9 cellular contexts compared by ENCODE assay signal in the genomic region with DNA sequence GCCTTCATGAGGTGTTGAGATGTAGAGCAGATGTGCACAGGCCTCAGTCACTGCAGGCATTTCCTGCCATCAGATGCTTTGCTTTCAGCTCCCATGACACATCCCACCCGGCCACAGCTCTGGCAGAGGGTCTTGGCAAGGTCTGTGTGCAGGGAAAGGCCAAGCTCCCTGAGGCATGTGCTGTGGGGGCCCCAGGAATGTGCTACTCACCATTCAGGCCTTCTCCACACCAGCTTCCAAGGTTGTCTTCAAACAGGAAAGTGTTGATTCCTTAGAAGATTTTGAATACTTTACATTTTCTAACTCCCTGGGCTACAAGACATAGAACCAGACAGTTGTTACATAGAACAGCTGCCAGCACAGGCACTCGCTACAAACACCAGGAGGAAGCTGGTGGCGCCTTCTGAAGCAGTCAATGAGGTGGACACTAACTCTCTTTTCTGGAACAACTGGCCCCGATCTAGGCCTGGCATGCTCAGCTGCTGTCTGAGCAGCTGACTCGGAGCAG. TPM values are rescaled to one million over a fixed set of nuclear protein-coding genes. Genes with fewer than 3 reads are reported as not detected.
DNase-seq lines count a peak whose midpoint lies in the region; ATAC-seq and TF ChIP-seq lines count a peak whose summit lies in the region.
"Had no signal": no experiment of that assay in that cellular context is flagged by ENCODE, and none has a peak within 500 bp of the region (broad histone marks: within the 10 kb centered on the region; RNA-seq: fewer than 3 reads in every experiment).

No MANE protein-coding gene starts in this region.

- TF ChIP-seq CTCF in fibroblast of pulmonary artery (IDR thresholded peaks at IDR 0.05; ENCODE audit: low read length, missing control alignments) = no peak
- TF ChIP-seq CTCF in uterus (IDR thresholded peaks at IDR 0.05) = no peak

- no peaks in the 10 kb centered on the region for H3K27me3 ChIP-seq in uterus

- no peaks in the 10 kb centered on the region for H3K36me3 ChIP-seq in uterus

- ATAC-seq in SK-N-SH treated with all-trans-retinoic acid at 6 μM for 48 hours = peak; percentile 92

- H3K4me3 ChIP-seq in fibroblast of pulmonary artery (replicated peaks; ENCODE audit: low read depth, low read length) (no peak overlapping the region), uterus (no peak overlapping the region)

- TF ChIP-seq POLR2A in uterus (IDR thresholded peaks at IDR 0.05) = no peak

- H3K9me3 ChIP-seq in uterus = no peaks in the 10 kb centered on the region

- intact Hi-C loops in uterus (cut with DNase I; ENCODE audit: low total_unique reads) = no loop called here

- no peaks in the 10 kb centered on the region for H3K4me1 ChIP-seq in uterus

- DNase-seq in GM04503 (ENCODE audit: low read depth) (peak; percentile 99), fibroblast of pulmonary artery (ENCODE audit: low read depth) (peak; percentile 99), renal cortical epithelial cell (ENCODE audit: low read depth) (peak; percentile 14), SIG-M5 treated with dmso at 0.1 percent for 504 hours (lab: John Stamatoyannopoulos, UW; ENCODE audit: unreplicated experiment) (no peak), uterus (no peak), kidney glomerular epithelial cell (lab: John Stamatoyannopoulos, UW) (no peak), NCI-H345 treated with DMSO at 0.1 percent for 48 hours (lab: John Stamatoyannopoulos, UW; ENCODE audit: unreplicated experiment) (no peak)
- DNase-seq: NCI-H1694 had no signal

- H3K27ac ChIP-seq in uterus = no peak overlapping the region

TF ChIP-seq in SK-N-SH treated with all-trans-retinoic acid at 6 μM for 48 hours, 23 proteins besides CTCF, POLR2A, EP300 and RAD21:
- TF ChIP-seq, protein P1, sequence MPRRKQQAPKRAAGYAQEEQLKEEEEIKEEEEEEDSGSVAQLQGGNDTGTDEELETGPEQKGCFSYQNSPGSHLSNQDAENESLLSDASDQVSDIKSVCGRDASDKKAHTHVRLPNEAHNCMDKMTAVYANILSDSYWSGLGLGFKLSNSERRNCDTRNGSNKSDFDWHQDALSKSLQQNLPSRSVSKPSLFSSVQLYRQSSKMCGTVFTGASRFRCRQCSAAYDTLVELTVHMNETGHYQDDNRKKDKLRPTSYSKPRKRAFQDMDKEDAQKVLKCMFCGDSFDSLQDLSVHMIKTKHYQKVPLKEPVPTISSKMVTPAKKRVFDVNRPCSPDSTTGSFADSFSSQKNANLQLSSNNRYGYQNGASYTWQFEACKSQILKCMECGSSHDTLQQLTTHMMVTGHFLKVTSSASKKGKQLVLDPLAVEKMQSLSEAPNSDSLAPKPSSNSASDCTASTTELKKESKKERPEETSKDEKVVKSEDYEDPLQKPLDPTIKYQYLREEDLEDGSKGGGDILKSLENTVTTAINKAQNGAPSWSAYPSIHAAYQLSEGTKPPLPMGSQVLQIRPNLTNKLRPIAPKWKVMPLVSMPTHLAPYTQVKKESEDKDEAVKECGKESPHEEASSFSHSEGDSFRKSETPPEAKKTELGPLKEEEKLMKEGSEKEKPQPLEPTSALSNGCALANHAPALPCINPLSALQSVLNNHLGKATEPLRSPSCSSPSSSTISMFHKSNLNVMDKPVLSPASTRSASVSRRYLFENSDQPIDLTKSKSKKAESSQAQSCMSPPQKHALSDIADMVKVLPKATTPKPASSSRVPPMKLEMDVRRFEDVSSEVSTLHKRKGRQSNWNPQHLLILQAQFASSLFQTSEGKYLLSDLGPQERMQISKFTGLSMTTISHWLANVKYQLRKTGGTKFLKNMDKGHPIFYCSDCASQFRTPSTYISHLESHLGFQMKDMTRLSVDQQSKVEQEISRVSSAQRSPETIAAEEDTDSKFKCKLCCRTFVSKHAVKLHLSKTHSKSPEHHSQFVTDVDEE (CRISPR knock-in tag; IDR thresholded peaks at IDR 0.05) = no peak
- no peak for TF ChIP-seq ESRRG (CRISPR knock-in tag; IDR thresholded peaks at IDR 0.05)
- no peak for TF ChIP-seq ZC3H10 (CRISPR knock-in tag; IDR thresholded peaks at IDR 0.05)
- TF ChIP-seq, protein P2, sequence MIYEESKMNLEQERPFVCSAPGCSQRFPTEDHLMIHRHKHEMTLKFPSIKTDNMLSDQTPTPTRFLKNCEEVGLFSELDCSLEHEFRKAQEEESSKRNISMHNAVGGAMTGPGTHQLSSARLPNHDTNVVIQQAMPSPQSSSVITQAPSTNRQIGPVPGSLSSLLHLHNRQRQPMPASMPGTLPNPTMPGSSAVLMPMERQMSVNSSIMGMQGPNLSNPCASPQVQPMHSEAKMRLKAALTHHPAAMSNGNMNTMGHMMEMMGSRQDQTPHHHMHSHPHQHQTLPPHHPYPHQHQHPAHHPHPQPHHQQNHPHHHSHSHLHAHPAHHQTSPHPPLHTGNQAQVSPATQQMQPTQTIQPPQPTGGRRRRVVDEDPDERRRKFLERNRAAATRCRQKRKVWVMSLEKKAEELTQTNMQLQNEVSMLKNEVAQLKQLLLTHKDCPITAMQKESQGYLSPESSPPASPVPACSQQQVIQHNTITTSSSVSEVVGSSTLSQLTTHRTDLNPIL (CRISPR knock-in tag; IDR thresholded peaks at IDR 0.05; ENCODE audit: low read depth) = no peak
- TF ChIP-seq ZNF70 (CRISPR knock-in tag; IDR thresholded peaks at IDR 0.05) = no peak
- TF ChIP-seq ZFP30 (CRISPR knock-in tag; IDR thresholded peaks at IDR 0.05) = no peak
- no peak for TF ChIP-seq ISL1 (CRISPR knock-in tag; IDR thresholded peaks at IDR 0.05)
TF ChIP-seq in SK-N-SH treated with all-trans-retinoic acid at 6 μM for 48 hours: peak in this region for 0.

RNA-seq across cellular contexts. Expression of a gene that starts 27.8 kb away (rescaled TPM):
- total RNA-seq in renal cortical epithelial cell = 0.20 TPM in 1 of 2 replicates, not detected in the other
- total RNA-seq in uterus = 1 to 10 TPM in 2 of 4 donors, under 1 TPM in 2; 0.62 to 9.1 (median 3.7) TPM

RNA-seq across cellular contexts. Expression of a gene that starts 28.6 kb away (rescaled TPM):
- total RNA-seq in renal cortical epithelial cell (82.3 and 95.0 TPM in 2 replicates), uterus (10 to 100 TPM; 27.4 to 86.6 (median 69.6) TPM)

RNA-seq across cellular contexts. Expression of a gene that starts 47.4 kb away (rescaled TPM):
- 26.0 and 63.3 TPM in 2 replicates for total RNA-seq in renal cortical epithelial cell
- total RNA-seq in uterus = 10 to 100 TPM; 20.9 to 44.0 (median 29.9) TPM

RNA-seq across cellular contexts. Expression of a gene that starts 47.8 kb away (rescaled TPM):
- total RNA-seq in renal cortical epithelial cell (9.1 and 48.3 TPM in 2 replicates), uterus (10 to 100 TPM in 1 of 4 donors, 1 to 10 TPM in 2, not detected in 1; 1.9 to 17.4 (median 9.7) TPM)

Comparison
In these comparisons a context has a peak if more than half of its experiments do, and no peak if none do; other contexts are left out.
1. DNase-seq: peak in GM04503 (single experiment), fibroblast of pulmonary artery (single experiment) and renal cortical epithelial cell (single experiment); none in SIG-M5 treated with dmso at 0.1 percent for 504 hours (single experiment), uterus (0 of 2), kidney glomerular epithelial cell (single experiment) and NCI-H345 treated with DMSO at 0.1 percent for 48 hours (single experiment).